ENCODE assay signal across 12 cellular contexts in the genomic region with DNA sequence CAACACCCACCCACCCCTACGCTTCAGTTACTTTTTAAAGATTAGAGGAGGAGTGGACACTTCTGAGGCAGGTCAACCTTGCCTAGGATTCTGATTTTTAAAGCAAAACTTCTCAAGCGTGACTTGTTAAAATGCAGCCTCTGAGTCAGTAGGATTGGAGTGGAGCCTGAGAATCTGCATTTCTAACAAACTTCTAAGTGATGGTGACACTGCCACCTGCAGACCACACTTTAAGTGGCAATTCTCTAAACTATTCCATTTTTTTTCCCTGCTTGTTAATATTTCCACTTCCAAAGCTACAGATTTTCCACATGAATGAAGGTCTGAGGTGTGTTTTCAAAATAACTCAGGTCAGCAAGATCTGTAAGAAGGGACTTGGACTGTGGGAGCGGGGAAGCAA.
A peak's percentile ranks its signal among the peaks of the same experiment; 100 is the strongest.
DNase-seq lines count a peak whose midpoint lies in the region; ATAC-seq and TF ChIP-seq lines count a peak whose summit lies in the region.
"Had no signal": no experiment of that assay in that cellular context is flagged by ENCODE, and none has a peak within 500 bp of the region (broad histone marks: within the 10 kb centered on the region; RNA-seq: fewer than 3 reads in every experiment).

No MANE protein-coding gene starts in this region.

- no peak for ATAC-seq in GM19395 (IDR thresholded peaks at IDR 0.05; ENCODE audit: unreplicated experiment)
- ATAC-seq: sciatic nerve; stimulated activated naive CD8-positive, alpha-beta T cell treated with anti-CD3 and anti-CD28 coated beads, Interleukin-15, amount 100 ng/mL, for 72 hours had no signal

- no peak overlapping the region for H3K4me3 ChIP-seq in GM12875 (ENCODE audit: low read depth, low read length)
- no peak overlapping the region for H3K4me3 ChIP-seq in OCI-LY3 (ENCODE audit: low read length)

- no peaks in the 10 kb centered on the region for H3K27me3 ChIP-seq in OCI-LY3 (ENCODE audit: low read depth, low read length)

- in situ Hi-C loops in ACHN (cut with HindIII; ENCODE audit: low pct_ligation_motif_present, low pct_unique_long_range_greater_than_20kb, low sequenced_read_pairs): no loop called here

- H3K4me1 ChIP-seq in OCI-LY3 (ENCODE audit: low read length): peaks cover 13% of the 10 kb centered on the region

- H2AFZ ChIP-seq in OCI-LY3 (ENCODE audit: low read depth, low read length): no peak overlapping the region

- H3K9ac ChIP-seq in OCI-LY3 (ENCODE audit: low read length): no peak overlapping the region

- H3K9me3 ChIP-seq in OCI-LY3 (ENCODE audit: insufficient read depth, low read length): no peaks in the 10 kb centered on the region

- H3K27ac ChIP-seq in OCI-LY3 (ENCODE audit: low read length): no peak overlapping the region

- 0 out of 2 replicates have a peak, but pooled peaks have one; percentile 11 for TF ChIP-seq CTCF in GM12875 (IDR thresholded peaks at IDR 0.05; ENCODE audit: borderline replicate concordance, insufficient read depth, low read depth, low read length)
- TF ChIP-seq CTCF in OCI-LY3 (IDR thresholded peaks at IDR 0.05; ENCODE audit: low read depth, low read length): peak; percentile 54

- DNase-seq in ACHN (peak; percentile 18), iPS DF 4.7 (ENCODE audit: extremely low read depth, low spot score) (peak; percentile 7), globus pallidus (ENCODE audit: low spot score) (no peak), NCI-H1436 (lab: John Stamatoyannopoulos, UW) (no peak), NCI-H1105 treated with DMSO at 0.1 percent for 48 hours (lab: John Stamatoyannopoulos, UW) (no peak)
- DNase-seq: activated CD4-positive, alpha-beta T cell treated with anti-CD3 and anti-CD28 coated beads, Interleukin-2, amount 50 U/mL, for 1 hour; AML-193; stimulated activated naive CD8-positive, alpha-beta T cell treated with anti-CD3 and anti-CD28 coated beads, Interleukin-15, amount 100 ng/mL, for 72 hours had no signal

- no peaks in the 10 kb centered on the region for H3K79me2 ChIP-seq in OCI-LY3 (ENCODE audit: low read length)

- H4K20me1 ChIP-seq in OCI-LY3 (ENCODE audit: insufficient read depth, low read length): no peaks in the 10 kb centered on the region

- no peak overlapping the region for H3K4me2 ChIP-seq in OCI-LY3 (ENCODE audit: low read length)

- H3K36me3 ChIP-seq in OCI-LY3 (replicated peaks; ENCODE audit: low read depth, low read length): no peaks in the 10 kb centered on the region

Comparison
In these comparisons a context has a peak if more than half of its experiments do, and no peak if none do; other contexts are left out.
1. DNase-seq: peak in ACHN (single experiment) and iPS DF 4.7 (single experiment); none in globus pallidus (single experiment), NCI-H1436 (single experiment) and NCI-H1105 treated with DMSO at 0.1 percent for 48 hours (single experiment).